27 cellular contexts compared by ENCODE assay signal in the genomic region with DNA sequence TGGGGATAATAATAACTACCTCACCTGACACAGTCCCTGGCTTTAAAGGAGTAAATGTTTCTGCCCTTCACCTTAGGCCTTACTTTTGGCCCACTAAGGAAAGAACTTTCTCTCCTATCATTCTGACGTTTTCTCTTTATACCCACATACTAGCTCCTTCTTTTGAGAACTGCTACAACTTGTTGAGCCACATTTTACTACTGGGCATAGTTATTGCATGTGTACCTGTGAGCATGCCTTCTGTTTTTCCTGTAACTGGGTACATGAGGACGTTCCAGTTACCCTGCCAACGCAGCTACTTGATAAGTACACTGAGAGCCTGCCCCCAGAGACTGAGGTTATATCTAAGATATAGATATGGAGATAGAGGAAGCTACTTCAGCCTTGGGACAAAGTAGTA.
"Had no signal": no experiment of that assay in that cellular context is flagged by ENCODE, and none has a peak within 500 bp of the region (broad histone marks: within the 10 kb centered on the region; RNA-seq: fewer than 3 reads in every experiment).

No MANE protein-coding gene starts in this region.

- H3K9ac ChIP-seq: KMS-11 had no signal

- H3K36me3 ChIP-seq: adrenal gland, breast epithelium had no signal

- H3K27me3 ChIP-seq: adrenal gland, body of pancreas, breast epithelium had no signal

- H3K27ac ChIP-seq: adrenal gland, body of pancreas, breast epithelium, KMS-11, VCaP had no signal

- DNase-seq: activated CD4-positive, alpha-beta memory T cell treated with anti-CD3 and anti-CD28 coated beads for 36 hours; activated CD4-positive, alpha-beta T cell treated with anti-CD3 and anti-CD28 coated beads, Interleukin-2, amount 10 ng/mL, durations not matched to agents 7 days and 5 days; activated CD8-positive, alpha-beta memory T cell treated with anti-CD3 and anti-CD28 coated beads, Interleukin-2, amount 50 U/mL, for 4 hours; activated gamma-delta T cell treated with Interleukin-2 at 50 U/mL for 16 hours; activated naive CD4-positive, alpha-beta T cell treated with anti-CD3 and anti-CD28 coated beads for 36 hours; activated T-cell treated with anti-CD3 and anti-CD28 coated beads for 4 hours; activated T-cell treated with anti-CD3 and anti-CD28 coated beads, Interleukin-2, amount 50 U/mL, for 4 hours; adrenal gland; body of pancreas; MM.1S; NCI-H1048; NCI-H1105 treated with DMSO at 0.1 percent for 48 hours; NCI-H1436; NCI-H1694; NCI-H1930; NCI-H2081 treated with DMSO at 0.1 percent for 48 hours; NCI-H345; NCI-H524 treated with DMSO at 0.1 percent for 48 hours; Right ventricle myocardium superior; SW 1271; T-helper 1 cell; T-helper 2 cell; T-helper 9 cell had no signal

- H3K4me1 ChIP-seq: body of pancreas, breast epithelium had no signal

- H3K9me3 ChIP-seq: adrenal gland, body of pancreas had no signal

- ATAC-seq: activated naive CD4-positive, alpha-beta T cell treated with anti-CD3 and anti-CD28 coated beads, Interleukin-2, amount 50 U/mL, for 72 hours; activated T-cell treated with anti-CD3 and anti-CD28 coated beads, Interleukin-2, amount 50 U/mL, for 4 hours; body of pancreas had no signal

- H3K4me2 ChIP-seq: KMS-11 had no signal

- H3K4me3 ChIP-seq: adrenal gland, body of pancreas, breast epithelium had no signal
